ENCODE assay signal across 8 cellular contexts in genomic region chr19:12828494-12828893, GRCh38. TPM values are rescaled to one million over a fixed set of nuclear protein-coding genes. Genes with fewer than 3 reads are reported as not detected.
DNase-seq lines count a peak whose midpoint lies in the region; ATAC-seq and TF ChIP-seq lines count a peak whose summit lies in the region.

No MANE protein-coding gene starts in this region.

- ATAC-seq in GM21737 (IDR thresholded peaks at IDR 0.05; ENCODE audit: unreplicated experiment): no peak

- H3K4me1 ChIP-seq in SJCRH30: no peaks in the 10 kb centered on the region
- H3K4me1 ChIP-seq in iPS DF 6.9 (ENCODE audit: control insufficient read depth, insufficient read depth, low read length): peaks cover 2% of the 10 kb centered on the region; the same call in 1 of the 2 replicates
- H3K4me1 ChIP-seq in tibial artery: peaks cover 0 to 17% (median 13%) of the 10 kb centered on the region in 4 donors

- intact Hi-C loops in tibial artery (cut with DNase I; ENCODE audit: low total_unique reads): no loop called here

- H3K36me3 ChIP-seq in SJCRH30 (no peaks in the 10 kb centered on the region), iPS DF 6.9 (ENCODE audit: control insufficient read depth, insufficient read depth, low read length) (no peaks in the 10 kb centered on the region), tibial artery (no peaks in the 10 kb centered on the region)

- H3K27ac ChIP-seq in SJCRH30: no peak overlapping the region
- H3K27ac ChIP-seq in iPS DF 6.9 (ENCODE audit: low read length): no peak overlapping the region
- no peak overlapping the region for H3K27ac ChIP-seq in tibial artery

- H3K9me3 ChIP-seq in SJCRH30 (replicated peaks) (no peaks in the 10 kb centered on the region), iPS DF 6.9 (ENCODE audit: control insufficient read depth, insufficient read depth, low read length) (no peaks in the 10 kb centered on the region), tibial artery (no peaks in the 10 kb centered on the region)

- in situ Hi-C loops in KBM-7 (cut with MboI; ENCODE audit: low pct_unique_long_range_greater_than_20kb, low sequenced_read_pairs): no loop called here

- WGBS in iPS DF 6.9 (ENCODE audit: insufficient coverage, insufficient read length): no CpG with 5 or more reads among the region's 23 CpGs

- no peaks in the 10 kb centered on the region for H3K27me3 ChIP-seq in SJCRH30
- no peaks in the 10 kb centered on the region for H3K27me3 ChIP-seq in iPS DF 6.9 (ENCODE audit: control insufficient read depth, insufficient read depth, low read length)
- peaks cover 3 to 97% of the 10 kb centered on the region in 2 donors for H3K27me3 ChIP-seq in tibial artery

- DNase-seq in D341Med (ENCODE audit: low spot score) (peak; percentile 87), KBM-7 (peak; percentile 60), SJCRH30 (peak; percentile 77 to 78), iPS DF 6.9 (ENCODE audit: low read depth, low spot score) (no peak), tibial artery (no peak), middle frontal gyrus (ENCODE audit: extremely low spot score, low spot score) (no peak)
- DNase-seq in effector CD4-positive, alpha-beta T cell: no peak

- TF ChIP-seq CTCF in tibial artery (IDR thresholded peaks at IDR 0.05): no peak

- H3K4me3 ChIP-seq in SJCRH30 (peak overlapping the region; percentile 20; the same call in 1 of the 2 replicates), iPS DF 6.9 (ENCODE audit: low read length) (peak overlapping the region; percentile 25; the same call in 1 of the 2 replicates), tibial artery (no peak overlapping the region)

RNA-seq across cellular contexts. Expression of gene RTBDN, which starts 5.9 kb away (rescaled TPM):
- 0.45 TPM in 1 of 2 replicates, not detected in the other for total RNA-seq in SJCRH30 (2014; rRNA removed; shearing (Covaris generic))

RNA-seq across cellular contexts. Expression of gene MAST1, which starts 9.8 kb away (rescaled TPM):
- total RNA-seq in SJCRH30 (2014; rRNA removed; shearing (Covaris generic)): 4.3 and 5.6 TPM in 2 replicates

RNA-seq across cellular contexts. Expression of gene RNASEH2A, which starts 22.1 kb away (rescaled TPM):
- total RNA-seq in SJCRH30 (2014; rRNA removed; shearing (Covaris generic)): 92.4 and 99.0 TPM in 2 replicates

RNA-seq across cellular contexts. Expression of gene THSD8, which starts 26.6 kb away (rescaled TPM):
- not detected in 2 replicates for total RNA-seq in SJCRH30 (2014; rRNA removed; shearing (Covaris generic))

RNA-seq across cellular contexts. Expression of gene PRDX2, which starts 26.9 kb away (rescaled TPM):
- 55.9 and 64.6 TPM in 2 replicates for total RNA-seq in SJCRH30 (2014; rRNA removed; shearing (Covaris generic))

Comparison
In these comparisons a context has a peak if more than half of its experiments do, and no peak if none do; other contexts are left out.
1. DNase-seq: peak in D341Med (single experiment), KBM-7 (single experiment) and SJCRH30 (2 of 2); none in iPS DF 6.9 (single experiment), effector CD4-positive, alpha-beta T cell (single experiment), tibial artery (0 of 2) and middle frontal gyrus (single experiment).
2. H3K4me3 ChIP-seq: peak in SJCRH30 (single experiment) and iPS DF 6.9 (single experiment); none in tibial artery (0 of 2).